ENCODE assay signal across 8 cellular contexts in the genomic region with DNA sequence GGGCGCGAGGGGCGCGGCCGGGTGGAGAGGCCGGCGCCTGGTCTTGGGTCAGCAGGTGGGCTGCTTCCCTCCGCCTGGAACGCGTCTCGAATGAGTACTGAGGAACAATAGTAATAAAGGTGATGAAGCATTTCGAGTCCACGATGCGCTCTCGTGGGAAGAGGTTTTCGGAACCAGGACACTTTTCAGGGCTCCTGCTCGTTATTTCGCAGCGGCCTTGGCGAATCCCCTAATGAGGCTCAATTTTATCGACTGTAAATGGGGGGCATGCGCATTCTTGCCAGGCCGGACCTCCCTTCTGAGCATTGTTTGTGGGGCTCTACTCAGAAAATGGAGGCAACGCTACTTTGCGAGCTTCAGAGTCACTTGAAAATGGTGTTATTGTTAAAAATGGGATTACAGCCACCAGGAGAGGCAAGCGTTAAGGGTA. TPM values are rescaled to one million over a fixed set of nuclear protein-coding genes. Genes with fewer than 3 reads are reported as not detected.
DNase-seq lines count a peak whose midpoint lies in the region; ATAC-seq and TF ChIP-seq lines count a peak whose summit lies in the region.

No MANE protein-coding gene starts in this region.

- DNase-seq in Caki2 (ENCODE audit: low read depth) (peak; percentile 53), osteoblast (ENCODE audit: insufficient read length, low spot score, missing footprints) (no peak), inferior parietal cortex (ENCODE audit: extremely low spot score) (no peak), SKM-1 treated with dmso at 0.1 percent for 144 hours (lab: John Stamatoyannopoulos, UW; ENCODE audit: unreplicated experiment) (no peak)
- DNase-seq in effector memory CD8-positive, alpha-beta T cell: no peak

- peaks cover 38% of the 10 kb centered on the region for H3K36me3 Mint-ChIP-seq in effector memory CD8-positive, alpha-beta T cell (ENCODE audit: insufficient read depth)

- ATAC-seq in effector memory CD8-positive, alpha-beta T cell (replicated peaks): no peak
- ATAC-seq in HG03045 (IDR thresholded peaks at IDR 0.05; ENCODE audit: unreplicated experiment) (no peak), HG02610 (IDR thresholded peaks at IDR 0.05; ENCODE audit: unreplicated experiment) (no peak)

- H2AFZ ChIP-seq in osteoblast (ENCODE audit: low read length): peak overlapping the region; percentile 95

- H3K27me3 Mint-ChIP-seq in effector memory CD8-positive, alpha-beta T cell: no peaks in the 10 kb centered on the region

- H3K9me3 Mint-ChIP-seq in effector memory CD8-positive, alpha-beta T cell: no peaks in the 10 kb centered on the region

- H3K4me1 ChIP-seq in osteoblast (ENCODE audit: insufficient read depth, low read length): peaks cover 14% of the 10 kb centered on the region

- no peak for TF ChIP-seq CTCF in osteoblast (IDR thresholded peaks at IDR 0.05; ENCODE audit: extremely low read depth, low read depth, low read length)

- peaks cover 85% of the 10 kb centered on the region for H3K79me2 ChIP-seq in osteoblast (ENCODE audit: insufficient read depth, low read length)

- H3K27ac Mint-ChIP-seq in effector memory CD8-positive, alpha-beta T cell: peak overlapping the region; percentile 99 to 100

- in situ Hi-C loops in Caki2 (cut with HindIII; ENCODE audit: low pct_unique_long_range_greater_than_20kb, low sequenced_read_pairs): no loop called here

- no peaks in the 10 kb centered on the region for H3K9me3 ChIP-seq in KOPT-K1 (ENCODE audit: insufficient read depth, low read length, poor library complexity, severe bottlenecking)
- H3K9me3 ChIP-seq in osteoblast (ENCODE audit: low read depth, low read length): no peaks in the 10 kb centered on the region

- H3K4me1 Mint-ChIP-seq in effector memory CD8-positive, alpha-beta T cell (ENCODE audit: low read depth in 2 of 2): peaks cover 28 to 59% of the 10 kb centered on the region in 2 donors

- H4K20me1 ChIP-seq in osteoblast (ENCODE audit: insufficient read depth, low read length): peaks cover 3% of the 10 kb centered on the region

- peak overlapping the region; percentile 92 for H3K4me3 ChIP-seq in osteoblast (ENCODE audit: insufficient read depth, low read length)

- peaks cover 43% of the 10 kb centered on the region for H3K36me3 ChIP-seq in KOPT-K1 (ENCODE audit: insufficient read depth, low read length)
- peaks cover 14% of the 10 kb centered on the region for H3K36me3 ChIP-seq in osteoblast (ENCODE audit: insufficient read depth, low read length)

- H3K27ac ChIP-seq in KOPT-K1 (ENCODE audit: low read depth, low read length, poor library complexity, severe bottlenecking) (peak overlapping the region; percentile 94), osteoblast (ENCODE audit: low read depth, low read length) (peak overlapping the region; percentile 69)

- peak overlapping the region; percentile 94 for H3K4me2 ChIP-seq in osteoblast (ENCODE audit: insufficient read depth, low read length)

- no peaks in the 10 kb centered on the region for H3K27me3 ChIP-seq in osteoblast (ENCODE audit: insufficient read depth, low read length)

- H3K4me3 Mint-ChIP-seq in effector memory CD8-positive, alpha-beta T cell: peak overlapping the region; percentile 95 to 98

RNA-seq across cellular contexts. Expression of a gene that starts 1.2 kb away (rescaled TPM):
- total RNA-seq in Caki2 (2014; rRNA removed; shearing (Covaris generic); ENCODE audit: low replicate concordance): 3.1 TPM in 2 replicates
- total RNA-seq in osteoblast: 34.0 and 36.8 TPM in 2 replicates
